In genomic region chr17:45722161-45722560, GRCh38 we compare ENCODE assay signal across 11 cellular contexts.
DNase-seq lines count a peak whose midpoint lies in the region; ATAC-seq and TF ChIP-seq lines count a peak whose summit lies in the region.
"Had no signal": no experiment of that assay in that cellular context is flagged by ENCODE, and none has a peak within 500 bp of the region (broad histone marks: within the 10 kb centered on the region; RNA-seq: fewer than 3 reads in every experiment).

No MANE protein-coding gene starts in this region.

- H4K20me1 ChIP-seq in mammary epithelial cell (ENCODE audit: insufficient read depth, low read length) (no peaks in the 10 kb centered on the region), PC-3 (ENCODE audit: low read length) (no peaks in the 10 kb centered on the region)
- H4K20me1 ChIP-seq: BLaER1 treated with 17β-estradiol and CSF1 and Interleukin-3, amounts not matched to agents 10 nM and 100 nM had no signal

- H3K4me3 ChIP-seq in mammary epithelial cell (replicated peaks in 1 of 3; ENCODE audit: insufficient read depth in 1 of 3, low read depth in 2 of 3, low read length in 3 of 3) (no peak overlapping the region), PC-3 (ENCODE audit: low read length) (no peak overlapping the region), thyroid gland (replicated peaks in 1 of 3) (no peak overlapping the region)
- H3K4me3 ChIP-seq: BLaER1 treated with 17β-estradiol and CSF1 and Interleukin-3, amounts not matched to agents 10 nM and 100 nM had no signal

- peaks cover 5% of the 10 kb centered on the region for H3F3A ChIP-seq in PC-3 (ENCODE audit: low read length, unreplicated experiment)

- no peak overlapping the region for H3K4me3 Mint-ChIP-seq in MCF 10A (ENCODE audit: unreplicated experiment)
- H3K4me3 Mint-ChIP-seq: memory B cell had no signal

- no peaks in the 10 kb centered on the region for H3K79me2 ChIP-seq in mammary epithelial cell (ENCODE audit: insufficient read depth, low read length)
- no peaks in the 10 kb centered on the region for H3K79me2 ChIP-seq in PC-3 (ENCODE audit: low read length)

- H3K27me3 ChIP-seq in mammary epithelial cell (ENCODE audit: insufficient read depth, low read length) (no peaks in the 10 kb centered on the region), PC-3 (ENCODE audit: low read length) (peaks cover 38% of the 10 kb centered on the region), thyroid gland (no peaks in the 10 kb centered on the region)

- H3K4me2 ChIP-seq in mammary epithelial cell (ENCODE audit: insufficient read depth, low read depth, low read length) (no peak overlapping the region), PC-3 (ENCODE audit: low read length) (no peak overlapping the region)
- H3K4me2 ChIP-seq: BLaER1 treated with 17β-estradiol and CSF1 and Interleukin-3, amounts not matched to agents 10 nM and 100 nM had no signal

- H3K9me2 ChIP-seq in PC-3 (replicated peaks; ENCODE audit: low read length) = no peaks in the 10 kb centered on the region

- H3K27ac Mint-ChIP-seq in MCF 10A (ENCODE audit: low read depth, unreplicated experiment) = no peak overlapping the region
- H3K27ac Mint-ChIP-seq: memory B cell had no signal

- no peak overlapping the region for H3K9ac ChIP-seq in mammary epithelial cell (ENCODE audit: insufficient read depth, low read length)
- no peak overlapping the region for H3K9ac ChIP-seq in PC-3 (ENCODE audit: low read length)
- H3K9ac ChIP-seq: BLaER1 treated with 17β-estradiol and CSF1 and Interleukin-3, amounts not matched to agents 10 nM and 100 nM had no signal

- no peak overlapping the region for H3K27ac ChIP-seq in mammary epithelial cell (ENCODE audit: insufficient read depth, low read depth, low read length)
- H3K27ac ChIP-seq in PC-3 (ENCODE audit: low read length) = no peak overlapping the region
- no peak overlapping the region for H3K27ac ChIP-seq in thyroid gland
- H3K27ac ChIP-seq: BLaER1 treated with 17β-estradiol and CSF1 and Interleukin-3, amounts not matched to agents 10 nM and 100 nM had no signal

- CTCF ChIA-PET in MCF 10A (lab: Yijun Ruan, JAX) = interaction anchor here (1.0 to 1.7 kb wide), 2 partner anchors 10 to 110 kb away, joined by 4 to 5 read pairs; no protein-coding TSS in a partner anchor
- CTCF ChIA-PET in mammary epithelial cell (lab: Charles Lee; ENCODE audit: low non-redundant PET) = no interaction called here
- CTCF ChIA-PET in PC-3 (lab: Charles Lee) = interaction anchor here (0.5 to 1.8 kb wide), 11 partner anchors 36 to 227 kb away, joined by 3 to 12 read pairs (median 3); partner anchors contain the start of gene SPPL2C

- TF ChIP-seq CTCF in MCF 10A (IDR thresholded peaks at IDR 0.05; ENCODE audit: unreplicated experiment) (no peak), mammary epithelial cell (conservative IDR thresholded peaks at IDR 0.05 in 1 of 2, IDR thresholded peaks at IDR 0.05 in 1 of 2; ENCODE audit: extremely low read depth in 1 of 2, insufficient read depth in 1 of 2, low read depth in 1 of 2, low read length in 2 of 2) (no peak), PC-3 (conservative IDR thresholded peaks at IDR 0.05; ENCODE audit: low read depth, low read length) (peak; percentile 78), thyroid gland (IDR thresholded peaks at IDR 0.05) (peak in 4 of 6 experiments; percentile 31 to 59 (median 52))

- peaks cover 7% of the 10 kb centered on the region for H3K9me3 Mint-ChIP-seq in MCF 10A (ENCODE audit: unreplicated experiment)

- peaks cover 14% of the 10 kb centered on the region for H3K4me1 Mint-ChIP-seq in MCF 10A (ENCODE audit: insufficient read depth, unreplicated experiment)
- H3K4me1 Mint-ChIP-seq: memory B cell had no signal

- POLR2A ChIA-PET in MCF 10A (lab: Yijun Ruan, JAX) = no interaction called here
- POLR2A ChIA-PET in PC-3 (lab: Charles Lee; ENCODE audit: unreplicated experiment) = no interaction called here

- intact Hi-C loops in MCF 10A (cut with micrococcal nuclease) (loop anchor here (2.0 to 5.0 kb wide), 2 partner anchors 80 to 111 kb away; no protein-coding TSS in a partner anchor), mammary epithelial cell (cut with micrococcal nuclease) (no loop called here), PC-3 (cut with micrococcal nuclease) (loop anchor here (1.0 kb wide), 1 partner anchor 110 kb away; no protein-coding TSS in a partner anchor), thyroid gland (cut with DNase I) (loop anchor here (5.0 kb wide), 1 partner anchor 110 kb away; no protein-coding TSS in a partner anchor)

- ATAC-seq in PC-3 (peak; percentile 85), GM19463 (IDR thresholded peaks at IDR 0.05; ENCODE audit: unreplicated experiment) (no peak)

- H3K9me3 ChIP-seq in mammary epithelial cell (replicated peaks; ENCODE audit: insufficient read depth, low read length) (no peaks in the 10 kb centered on the region), PC-3 (ENCODE audit: low read length) (no peaks in the 10 kb centered on the region), thyroid gland (no peaks in the 10 kb centered on the region)

- TF ChIP-seq POLR2A in thyroid gland (IDR thresholded peaks at IDR 0.05) = no peak

- H2AFZ ChIP-seq in mammary epithelial cell (ENCODE audit: low read depth, low read length) (no peak overlapping the region), PC-3 (ENCODE audit: low read length) (no peak overlapping the region)

- peaks cover 59% of the 10 kb centered on the region for H3K27me3 Mint-ChIP-seq in MCF 10A (ENCODE audit: insufficient read depth, unreplicated experiment)

- H3K4me1 ChIP-seq in mammary epithelial cell (ENCODE audit: insufficient read depth, low read length) (peaks cover 5% of the 10 kb centered on the region), PC-3 (ENCODE audit: insufficient read depth, low read length) (peaks cover 26% of the 10 kb centered on the region), thyroid gland (no peaks in the 10 kb centered on the region)

- peak; percentile 20 for DNase-seq in MCF 10A (ENCODE audit: unreplicated experiment)
- no peak for DNase-seq in mammary epithelial cell
- peak; percentile 69 for DNase-seq in PC-3
- DNase-seq in globus pallidus (ENCODE audit: low spot score) = peak; percentile 41
- DNase-seq in thyroid gland = peak; percentile 35 to 62
- DNase-seq in MV-4-11 (lab: John Stamatoyannopoulos, UW) = no peak
- no peak for DNase-seq in effector CD8-positive, alpha-beta T cell (lab: John Stamatoyannopoulos, UW)
- DNase-seq: activated CD4-positive, alpha-beta T cell treated with anti-CD3 and anti-CD28 coated beads for 1 hour had no signal

- 60% methylated on average over 6 of the region's 7 CpGs for WGBS in mammary epithelial cell (ENCODE audit: low coverage, missing lambda C conversion rate)
- WGBS in thyroid gland, 2 donors = 17 to 25% methylated on average over 7 of the region's 7 CpGs

- H3K36me3 ChIP-seq in mammary epithelial cell (ENCODE audit: insufficient read depth, low read length) = no peaks in the 10 kb centered on the region
- H3K36me3 ChIP-seq in PC-3 (ENCODE audit: low read depth, low read length) = no peaks in the 10 kb centered on the region
- no peaks in the 10 kb centered on the region for H3K36me3 ChIP-seq in thyroid gland
- H3K36me3 ChIP-seq: BLaER1 treated with 17β-estradiol and CSF1 and Interleukin-3, amounts not matched to agents 10 nM and 100 nM had no signal

- H3K36me3 Mint-ChIP-seq in MCF 10A (ENCODE audit: insufficient read depth, unreplicated experiment) = no peaks in the 10 kb centered on the region

- BruUV-seq in MCF 10A (replicated peaks; lab: Mats Ljungman, UMichigan) (no TSS peak), mammary epithelial cell (replicated peaks; lab: Mats Ljungman, UMichigan) (no TSS peak), PC-3 (replicated peaks; lab: Mats Ljungman, UMichigan) (no TSS peak)

- dilution Hi-C loops in mammary epithelial cell (cut with HindIII; ENCODE audit: low sequenced_read_pairs) = no loop called here

- in situ Hi-C loops in mammary epithelial cell (cut with MboI; ENCODE audit: low sequenced_read_pairs in 2 of 2) = no loop called here

Comparison
In these comparisons a context has a peak if more than half of its experiments do, and no peak if none do; other contexts are left out.
1. DNase-seq: peak in MCF 10A (single experiment), PC-3 (single experiment), globus pallidus (single experiment) and thyroid gland (2 of 2); none in mammary epithelial cell (single experiment), MV-4-11 (single experiment) and effector CD8-positive, alpha-beta T cell (single experiment).
2. CTCF ChIP-seq: peak in PC-3 (single experiment) and thyroid gland (4 of 6); none in MCF 10A (single experiment) and mammary epithelial cell (0 of 2).